In the genomic region with DNA sequence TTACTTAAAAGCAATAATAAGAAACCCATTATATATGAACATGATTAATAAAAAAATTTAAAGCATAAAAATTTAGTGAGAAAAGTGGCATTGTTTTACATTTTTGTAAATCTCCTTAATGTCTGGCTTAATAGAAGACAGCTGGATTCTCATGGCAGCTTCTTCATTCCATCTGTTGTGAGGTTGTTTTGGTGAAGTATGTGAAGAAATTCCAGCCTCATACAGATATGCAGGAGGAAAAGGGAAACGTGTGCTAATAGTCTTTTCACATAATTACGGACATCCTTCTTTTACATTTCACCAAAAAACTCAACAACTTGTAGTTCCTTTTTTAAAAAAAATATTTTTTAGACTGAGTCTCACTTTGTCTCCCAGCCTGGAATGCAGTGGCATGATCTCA, we compare ENCODE assay signal across 19 cellular contexts. TPM values are rescaled to one million over a fixed set of nuclear protein-coding genes. Genes with fewer than 3 reads are reported as not detected.
DNase-seq lines count a peak whose midpoint lies in the region; ATAC-seq and TF ChIP-seq lines count a peak whose summit lies in the region.
"Had no signal": no experiment of that assay in that cellular context is flagged by ENCODE, and none has a peak within 500 bp of the region (broad histone marks: within the 10 kb centered on the region; RNA-seq: fewer than 3 reads in every experiment).

No MANE protein-coding gene starts in this region.

- TF ChIP-seq CTCF in fibroblast of villous mesenchyme (IDR thresholded peaks at IDR 0.05; ENCODE audit: insufficient read depth, low read depth, low read length) (no peak), GM10248 (IDR thresholded peaks at IDR 0.05; ENCODE audit: control extremely low read depth, extremely low read depth, low read depth, missing control alignments) (no peak), heart right ventricle (IDR thresholded peaks at IDR 0.05) (no peak)

- ATAC-seq in heart right ventricle = no peak
- ATAC-seq: GM23338, HCT116 had no signal

- intact Hi-C loops in heart right ventricle (cut with DNase I) = loop anchor here in 2 of 10 donors (10.0 kb wide), 2 partner anchors 60 to 120 kb away; no protein-coding TSS in a partner anchor

- peaks cover 30% of the 10 kb centered on the region for H3K4me1 ChIP-seq in adipocyte (ENCODE audit: control insufficient read depth, insufficient read depth, low read length)
- H3K4me1 ChIP-seq in heart right ventricle = peaks cover 0 to 34% (median 4%) of the 10 kb centered on the region in 9 donors

- no peak overlapping the region for H3K27ac ChIP-seq in heart right ventricle
- H3K27ac ChIP-seq: C4-2B had no signal

- POLR2A ChIA-PET in GM10248 (lab: Yijun Ruan, JAX) = no interaction called here

- H3K27me3 ChIP-seq in adipocyte (replicated peaks; ENCODE audit: control insufficient read depth, insufficient read depth, low read length) (no peaks in the 10 kb centered on the region), heart right ventricle (no peaks in the 10 kb centered on the region)

- CTCF ChIA-PET in GM10248 (lab: Yijun Ruan, JAX) = interaction anchor here (1.8 kb wide), 1 partner anchor 8 kb away, joined by 4 read pairs; no protein-coding TSS in a partner anchor

- H3K9me3 ChIP-seq in adipocyte (ENCODE audit: control insufficient read depth, low read length) (no peaks in the 10 kb centered on the region), heart right ventricle (no peaks in the 10 kb centered on the region)

- H3K9ac ChIP-seq in adipocyte (ENCODE audit: low read length) = no peak overlapping the region

- 61 to 70% methylated on average over 2 of the region's 2 CpGs for WGBS in heart right ventricle, 2 donors

- peaks cover 26% of the 10 kb centered on the region for H3K36me3 ChIP-seq in adipocyte (ENCODE audit: control insufficient read depth, insufficient read depth, low read length, severe bottlenecking)
- H3K36me3 ChIP-seq in heart right ventricle = peaks cover 0 to 69% (median 18%) of the 10 kb centered on the region in 9 donors

- DNase-seq in CD1c-positive myeloid dendritic cell (ENCODE audit: extremely low spot score) (peak; percentile 24), adipocyte (ENCODE audit: low read depth) (peak; percentile 14), fibroblast of villous mesenchyme (ENCODE audit: low read depth) (peak; percentile 52), GM10248 (ENCODE audit: extremely low spot score) (no peak), NCI-H2029 (lab: John Stamatoyannopoulos, UW) (no peak), SW480 (ENCODE audit: low spot score) (no peak), heart right ventricle (no peak)
- DNase-seq: COR-L47, DMS153, EL, NCI-H1105, NCI-H187, NCI-H69, SIG-M5 had no signal

- H3K4me3 ChIP-seq in adipocyte (ENCODE audit: low read length) = no peak overlapping the region
- H3K4me3 ChIP-seq in fibroblast of villous mesenchyme (ENCODE audit: low read depth, low read length) = no peak overlapping the region
- no peak overlapping the region for H3K4me3 ChIP-seq in heart right ventricle
- H3K4me3 ChIP-seq: GM23338 had no signal

RNA-seq across cellular contexts. Expression of a gene that starts 47.0 kb away (rescaled TPM):
- 10.0 and 22.0 TPM in 2 replicates for total RNA-seq in fibroblast of villous mesenchyme
- total RNA-seq in heart right ventricle = 1 to 10 TPM in 2 of 10 donors, under 1 TPM in 8; 0.45 to 1.9 (median 0.63) TPM
- polyA plus RNA-seq in heart right ventricle = under 1 TPM; 0.23 to 0.29 TPM
- total RNA-seq: HT-29, OCI-LY7 had no signal

Comparison
In these comparisons a context has a peak if more than half of its experiments do, and no peak if none do; other contexts are left out.
1. DNase-seq: peak in CD1c-positive myeloid dendritic cell (single experiment), adipocyte (single experiment) and fibroblast of villous mesenchyme (single experiment); none in GM10248 (single experiment), NCI-H2029 (single experiment), SW480 (single experiment) and heart right ventricle (0 of 2).